Comparison of ENCODE assay signal across 1 cellular context in genomic region chr9:37010180-37010579, GRCh38.
TF ChIP-seq lines count a peak whose summit lies in the region.

No MANE protein-coding gene starts in this region.

TF ChIP-seq in GM12878, 131 proteins besides CTCF, POLR2A, EP300 and RAD21:
- TF ChIP-seq CEBPB (IDR thresholded peaks at IDR 0.05; ENCODE audit: borderline replicate concordance in 1 of 2, low read depth in 2 of 2, low read length in 2 of 2) (no peak), RUNX3 (IDR thresholded peaks at IDR 0.05; ENCODE audit: low read length) (peak; percentile 69), HDAC2 (IDR thresholded peaks at IDR 0.05) (no peak), TARDBP (IDR thresholded peaks at IDR 0.05; ENCODE audit: borderline replicate concordance) (no peak), STAT1 (conservative IDR thresholded peaks at IDR 0.05) (no peak), POLR2AphosphoS5 (IDR thresholded peaks at IDR 0.05; ENCODE audit: low read length) (no peak), EED (IDR thresholded peaks at IDR 0.05; ENCODE audit: low read depth) (0 out of 2 replicates have a peak, but pooled peaks have one; percentile 21), RELB (IDR thresholded peaks at IDR 0.05; ENCODE audit: low read depth) (0 out of 2 replicates have a peak, but pooled peaks have one; percentile 21), POU2F2 (IDR thresholded peaks at IDR 0.05; ENCODE audit: borderline replicate concordance, low read depth, low read length) (0 out of 3 replicates have a peak, but pooled peaks have one; percentile 9), PAX5 (IDR thresholded peaks at IDR 0.05; ENCODE audit: borderline replicate concordance, low read depth, low read length) (no peak), NFIC (IDR thresholded peaks at IDR 0.05; ENCODE audit: low read depth, low read length) (0 out of 2 replicates have a peak, but pooled peaks have one; percentile 34), CHD1 (IDR thresholded peaks at IDR 0.05; ENCODE audit: low read depth, low read length) (no peak), DPF2 (IDR thresholded peaks at IDR 0.05) (no peak), ETV6 (conservative IDR thresholded peaks at IDR 0.05 in 1 of 2, IDR thresholded peaks at IDR 0.05 in 1 of 2; ENCODE audit: borderline replicate concordance in 1 of 2, low read depth in 1 of 2) (peak in 1 of 2 experiments; percentile 57; a peak in 2 of 4 replicates), PBX3 (IDR thresholded peaks at IDR 0.05; ENCODE audit: insufficient replicate concordance, low read depth, low read length) (no peak), SRF (IDR thresholded peaks at IDR 0.05; ENCODE audit: low read depth in 2 of 2, low read length in 2 of 2) (no peak), GABPA (IDR thresholded peaks at IDR 0.05; ENCODE audit: low read depth) (0 out of 2 replicates have a peak, but pooled peaks have one; percentile 14)
- TF ChIP-seq, protein P1, sequence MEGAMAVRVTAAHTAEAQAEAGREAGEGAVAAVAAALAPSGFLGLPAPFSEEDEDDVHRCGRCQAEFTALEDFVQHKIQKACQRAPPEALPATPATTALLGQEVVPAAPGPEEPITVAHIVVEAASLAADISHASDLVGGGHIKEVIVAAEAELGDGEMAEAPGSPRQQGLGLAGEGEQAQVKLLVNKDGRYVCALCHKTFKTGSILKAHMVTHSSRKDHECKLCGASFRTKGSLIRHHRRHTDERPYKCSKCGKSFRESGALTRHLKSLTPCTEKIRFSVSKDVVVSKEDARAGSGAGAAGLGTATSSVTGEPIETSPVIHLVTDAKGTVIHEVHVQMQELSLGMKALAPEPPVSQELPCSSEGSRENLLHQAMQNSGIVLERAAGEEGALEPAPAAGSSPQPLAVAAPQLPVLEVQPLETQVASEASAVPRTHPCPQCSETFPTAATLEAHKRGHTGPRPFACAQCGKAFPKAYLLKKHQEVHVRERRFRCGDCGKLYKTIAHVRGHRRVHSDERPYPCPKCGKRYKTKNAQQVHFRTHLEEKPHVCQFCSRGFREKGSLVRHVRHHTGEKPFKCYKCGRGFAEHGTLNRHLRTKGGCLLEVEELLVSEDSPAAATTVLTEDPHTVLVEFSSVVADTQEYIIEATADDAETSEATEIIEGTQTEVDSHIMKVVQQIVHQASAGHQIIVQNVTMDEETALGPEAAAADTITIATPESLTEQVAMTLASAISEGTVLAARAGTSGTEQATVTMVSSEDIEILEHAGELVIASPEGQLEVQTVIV (IDR thresholded peaks at IDR 0.05; ENCODE audit: borderline replicate concordance, partially characterized antibody), result no peak
- TF ChIP-seq, protein P2, sequence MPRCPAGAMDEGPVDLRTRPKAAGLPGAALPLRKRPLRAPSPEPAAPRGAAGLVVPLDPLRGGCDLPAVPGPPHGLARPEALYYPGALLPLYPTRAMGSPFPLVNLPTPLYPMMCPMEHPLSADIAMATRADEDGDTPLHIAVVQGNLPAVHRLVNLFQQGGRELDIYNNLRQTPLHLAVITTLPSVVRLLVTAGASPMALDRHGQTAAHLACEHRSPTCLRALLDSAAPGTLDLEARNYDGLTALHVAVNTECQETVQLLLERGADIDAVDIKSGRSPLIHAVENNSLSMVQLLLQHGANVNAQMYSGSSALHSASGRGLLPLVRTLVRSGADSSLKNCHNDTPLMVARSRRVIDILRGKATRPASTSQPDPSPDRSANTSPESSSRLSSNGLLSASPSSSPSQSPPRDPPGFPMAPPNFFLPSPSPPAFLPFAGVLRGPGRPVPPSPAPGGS (IDR thresholded peaks at IDR 0.05; ENCODE audit: borderline replicate concordance, insufficient read depth, low read depth, low read length, poor library complexity, severe bottlenecking), result no peak
- TF ChIP-seq, protein P3, sequence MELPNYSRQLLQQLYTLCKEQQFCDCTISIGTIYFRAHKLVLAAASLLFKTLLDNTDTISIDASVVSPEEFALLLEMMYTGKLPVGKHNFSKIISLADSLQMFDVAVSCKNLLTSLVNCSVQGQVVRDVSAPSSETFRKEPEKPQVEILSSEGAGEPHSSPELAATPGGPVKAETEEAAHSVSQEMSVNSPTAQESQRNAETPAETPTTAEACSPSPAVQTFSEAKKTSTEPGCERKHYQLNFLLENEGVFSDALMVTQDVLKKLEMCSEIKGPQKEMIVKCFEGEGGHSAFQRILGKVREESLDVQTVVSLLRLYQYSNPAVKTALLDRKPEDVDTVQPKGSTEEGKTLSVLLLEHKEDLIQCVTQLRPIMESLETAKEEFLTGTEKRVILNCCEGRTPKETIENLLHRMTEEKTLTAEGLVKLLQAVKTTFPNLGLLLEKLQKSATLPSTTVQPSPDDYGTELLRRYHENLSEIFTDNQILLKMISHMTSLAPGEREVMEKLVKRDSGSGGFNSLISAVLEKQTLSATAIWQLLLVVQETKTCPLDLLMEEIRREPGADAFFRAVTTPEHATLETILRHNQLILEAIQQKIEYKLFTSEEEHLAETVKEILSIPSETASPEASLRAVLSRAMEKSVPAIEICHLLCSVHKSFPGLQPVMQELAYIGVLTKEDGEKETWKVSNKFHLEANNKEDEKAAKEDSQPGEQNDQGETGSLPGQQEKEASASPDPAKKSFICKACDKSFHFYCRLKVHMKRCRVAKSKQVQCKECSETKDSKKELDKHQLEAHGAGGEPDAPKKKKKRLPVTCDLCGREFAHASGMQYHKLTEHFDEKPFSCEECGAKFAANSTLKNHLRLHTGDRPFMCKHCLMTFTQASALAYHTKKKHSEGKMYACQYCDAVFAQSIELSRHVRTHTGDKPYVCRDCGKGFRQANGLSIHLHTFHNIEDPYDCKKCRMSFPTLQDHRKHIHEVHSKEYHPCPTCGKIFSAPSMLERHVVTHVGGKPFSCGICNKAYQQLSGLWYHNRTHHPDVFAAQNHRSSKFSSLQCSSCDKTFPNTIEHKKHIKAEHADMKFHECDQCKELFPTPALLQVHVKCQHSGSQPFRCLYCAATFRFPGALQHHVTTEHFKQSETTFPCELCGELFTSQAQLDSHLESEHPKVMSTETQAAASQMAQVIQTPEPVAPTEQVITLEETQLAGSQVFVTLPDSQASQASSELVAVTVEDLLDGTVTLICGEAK (IDR thresholded peaks at IDR 0.05; ENCODE audit: borderline replicate concordance), result no peak
